Comparison of ENCODE assay signal across 5 cellular contexts in the genomic region with DNA sequence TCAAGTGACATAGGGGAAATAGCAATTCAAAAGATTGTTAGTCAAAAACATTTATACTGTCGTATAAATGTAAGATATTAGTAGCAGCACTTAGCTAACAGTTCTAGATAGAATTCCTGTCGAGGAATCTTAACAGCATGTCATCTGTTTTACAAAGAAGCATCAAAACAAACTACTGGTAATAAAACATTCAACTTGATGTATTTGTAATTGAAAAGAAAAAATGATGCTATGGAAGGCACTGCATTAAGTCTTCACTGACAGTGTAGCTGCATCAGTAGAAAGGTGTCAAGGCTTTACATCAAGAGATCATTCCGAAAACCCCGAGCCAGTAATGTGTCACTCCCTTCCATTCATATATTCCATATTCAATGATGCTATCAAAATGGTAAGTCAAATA.
"Had no signal": no experiment of that assay in that cellular context is flagged by ENCODE, and none has a peak within 500 bp of the region (broad histone marks: within the 10 kb centered on the region; RNA-seq: fewer than 3 reads in every experiment).

No MANE protein-coding gene starts in this region.

- DNase-seq: IMR-90, KBM-7, KG1 had no signal

- H3K4me3 ChIP-seq: K562 had no signal

- H3K27ac ChIP-seq: HL-60 had no signal
